Comparison of ENCODE assay signal across 11 cellular contexts in genomic region chr1:109909531-109909930, GRCh38. TPM values are rescaled to one million over a fixed set of nuclear protein-coding genes. Genes with fewer than 3 reads are reported as not detected.
DNase-seq lines count a peak whose midpoint lies in the region; ATAC-seq and TF ChIP-seq lines count a peak whose summit lies in the region.
"Had no signal": no experiment of that assay in that cellular context is flagged by ENCODE, and none has a peak within 500 bp of the region (broad histone marks: within the 10 kb centered on the region; RNA-seq: fewer than 3 reads in every experiment).

No MANE protein-coding gene starts in this region.

- TF ChIP-seq CTCF in Calu3 (IDR thresholded peaks at IDR 0.05; ENCODE audit: unreplicated experiment) (no peak), stomach (IDR thresholded peaks at IDR 0.05) (no peak)

- peaks cover 0 to 6% (median 0%) of the 10 kb centered on the region in 11 experiments; a peak in 1 of 22 replicates for H3K36me3 ChIP-seq in BLaER1 treated with 17β-estradiol and CSF1 and Interleukin-3, amounts not matched to agents 10 nM and 100 nM
- peaks cover 0 to under 1% (median 0%) of the 10 kb centered on the region in 4 donors for H3K36me3 ChIP-seq in stomach

- peak overlapping the region in 6 of 11 experiments; percentile 95 to 99 (median 98); a peak in 5 of 22 replicates for H3K4me2 ChIP-seq in BLaER1 treated with 17β-estradiol and CSF1 and Interleukin-3, amounts not matched to agents 10 nM and 100 nM

- peaks cover 15% of the 10 kb centered on the region for H3K4me1 Mint-ChIP-seq in Calu3 (ENCODE audit: low read depth, unreplicated experiment)
- H3K4me1 Mint-ChIP-seq in activated naive CD8-positive, alpha-beta T cell treated with anti-CD3 and anti-CD28 coated beads, Interleukin-2, amount 50 U/mL, for 24 hours, result peaks cover 70% of the 10 kb centered on the region
- H3K4me1 Mint-ChIP-seq in naive B cell, result peaks cover 29 to 40% (median 36%) of the 10 kb centered on the region in 3 donors

- WGBS in stomach, 5 donors, result 74 to 91% (median 76%) methylated on average over 3 of the region's 3 CpGs

- ATAC-seq in activated naive CD8-positive, alpha-beta T cell treated with anti-CD3 and anti-CD28 coated beads, Interleukin-2, amount 50 U/mL, for 24 hours, result no peak
- ATAC-seq in naive B cell (ENCODE audit: low read depth in 2 of 2), result no peak

- peaks cover 7% of the 10 kb centered on the region for H3K36me3 Mint-ChIP-seq in Calu3 (ENCODE audit: insufficient read depth, unreplicated experiment)
- H3K36me3 Mint-ChIP-seq in activated naive CD8-positive, alpha-beta T cell treated with anti-CD3 and anti-CD28 coated beads, Interleukin-2, amount 50 U/mL, for 24 hours (ENCODE audit: low read depth), result peaks cover 25% of the 10 kb centered on the region
- no peaks in the 10 kb centered on the region for H3K36me3 Mint-ChIP-seq in naive B cell

- no peak for TF ChIP-seq EP300 in stomach (IDR thresholded peaks at IDR 0.05)

- peaks cover 41% of the 10 kb centered on the region for H3K27me3 Mint-ChIP-seq in Calu3 (ENCODE audit: unreplicated experiment)
- H3K27me3 Mint-ChIP-seq in activated naive CD8-positive, alpha-beta T cell treated with anti-CD3 and anti-CD28 coated beads, Interleukin-2, amount 50 U/mL, for 24 hours, result peaks cover 9% of the 10 kb centered on the region
- H3K27me3 Mint-ChIP-seq in naive B cell, result peaks cover 61 to 81% (median 80%) of the 10 kb centered on the region in 3 donors

- peaks cover 0 to 32% (median 3%) of the 10 kb centered on the region in 11 experiments; a peak in 8 of 22 replicates for H4K20me1 ChIP-seq in BLaER1 treated with 17β-estradiol and CSF1 and Interleukin-3, amounts not matched to agents 10 nM and 100 nM

- intact Hi-C loops in Calu3 (cut with micrococcal nuclease; ENCODE audit: unreplicated experiment), result no loop called here
- intact Hi-C loops in stomach (cut with DNase I; ENCODE audit: low total_unique reads), result no loop called here

- DNase-seq in Calu3 (no peak), naive B cell (no peak), GF-D8 (lab: John Stamatoyannopoulos, UW) (no peak), stomach (no peak), T1000 (lab: John Stamatoyannopoulos, UW) (no peak)
- no peak for DNase-seq in activated naive CD8-positive, alpha-beta T cell treated with anti-CD3 and anti-CD28 coated beads, Interleukin-2, amount 50 U/mL, for 24 hours
- no peak for DNase-seq in stimulated activated CD4-positive, alpha-beta T cell treated with anti-CD3 and anti-CD28 coated beads, Interleukin-4, amount 100 ng/mL, for 24 hours
- DNase-seq: activated CD4-positive, alpha-beta T cell treated with anti-CD3 and anti-CD28 coated beads for 1 hour; MM.1S; NCI-H524 treated with DMSO at 0.1 percent for 48 hours had no signal

- H3K27me3 ChIP-seq in BLaER1 treated with 17β-estradiol and CSF1 and Interleukin-3, amounts not matched to agents 10 nM and 100 nM, result peaks cover 32 to 49% (median 45%) of the 10 kb centered on the region in 11 experiments
- H3K27me3 ChIP-seq in stomach, result no peaks in the 10 kb centered on the region

- CTCF ChIA-PET in Calu3 (lab: Charles Lee), result no interaction called here

- no peak for TF ChIP-seq POLR2A in stomach (IDR thresholded peaks at IDR 0.05)

- no peak overlapping the region for H3K27ac ChIP-seq in BLaER1 treated with 17β-estradiol and CSF1 and Interleukin-3, amounts not matched to agents 10 nM and 100 nM
- H3K27ac ChIP-seq in stomach, result peak overlapping the region in 2 of 5 donors; percentile 86 to 92

- no peak overlapping the region for H3K4me3 ChIP-seq in BLaER1 treated with 17β-estradiol and CSF1 and Interleukin-3, amounts not matched to agents 10 nM and 100 nM
- peak overlapping the region in 1 of 4 donors; percentile 91 for H3K4me3 ChIP-seq in stomach

- H3K27ac Mint-ChIP-seq in Calu3 (ENCODE audit: unreplicated experiment), result no peak overlapping the region
- peak overlapping the region; percentile 91 for H3K27ac Mint-ChIP-seq in activated naive CD8-positive, alpha-beta T cell treated with anti-CD3 and anti-CD28 coated beads, Interleukin-2, amount 50 U/mL, for 24 hours
- peak overlapping the region in 2 of 6 donors; percentile 45 to 56 for H3K27ac Mint-ChIP-seq in naive B cell

- BruUV-seq in Calu3 (replicated peaks; lab: Mats Ljungman, UMichigan), result no TSS peak

- peaks cover 35 to 62% (median 51%) of the 10 kb centered on the region in 10 experiments for H3K4me1 ChIP-seq in BLaER1 treated with 17β-estradiol and CSF1 and Interleukin-3, amounts not matched to agents 10 nM and 100 nM
- peaks cover 39 to 64% (median 45%) of the 10 kb centered on the region in 4 donors for H3K4me1 ChIP-seq in stomach

- no peaks in the 10 kb centered on the region for H3K9me3 ChIP-seq in BLaER1 treated with 17β-estradiol and CSF1 and Interleukin-3, amounts not matched to agents 10 nM and 100 nM (replicated peaks in 1 of 11)
- no peaks in the 10 kb centered on the region for H3K9me3 ChIP-seq in stomach

- H3K9me3 Mint-ChIP-seq in Calu3 (ENCODE audit: low read depth, unreplicated experiment), result no peaks in the 10 kb centered on the region
- peaks cover 7% of the 10 kb centered on the region for H3K9me3 Mint-ChIP-seq in activated naive CD8-positive, alpha-beta T cell treated with anti-CD3 and anti-CD28 coated beads, Interleukin-2, amount 50 U/mL, for 24 hours
- H3K9me3 Mint-ChIP-seq in naive B cell, result no peaks in the 10 kb centered on the region

- no peak overlapping the region for H3K9ac ChIP-seq in BLaER1 treated with 17β-estradiol and CSF1 and Interleukin-3, amounts not matched to agents 10 nM and 100 nM

- peak overlapping the region; percentile 77 for H3K4me3 Mint-ChIP-seq in Calu3 (ENCODE audit: low read depth, unreplicated experiment)
- H3K4me3 Mint-ChIP-seq in activated naive CD8-positive, alpha-beta T cell treated with anti-CD3 and anti-CD28 coated beads, Interleukin-2, amount 50 U/mL, for 24 hours, result peak overlapping the region; percentile 86
- peak overlapping the region; percentile 65 to 90 (median 84) for H3K4me3 Mint-ChIP-seq in naive B cell

RNA-seq across cellular contexts. Expression of gene CSF1, which starts 1.1 kb away (rescaled TPM):
- total RNA-seq in Calu3 (2022), result 10.8 and 11.1 TPM in 2 replicates
- polyA plus RNA-seq in naive B cell (ENCODE audit: low read depth in 6 of 6), result under 1 TPM in 3 of 6 donors, not detected in 3; 0.23 to 0.60 (median 0.43) TPM
- 10 to 100 TPM in 4 of 5 donors, 1 to 10 TPM in 1; 9.4 to 82.3 (median 47.1) TPM for total RNA-seq in stomach
- 1 to 10 TPM; 6.6 to 9.8 (median 9.1) TPM for polyA plus RNA-seq in stomach
